8 cellular contexts compared by ENCODE assay signal in the genomic region with DNA sequence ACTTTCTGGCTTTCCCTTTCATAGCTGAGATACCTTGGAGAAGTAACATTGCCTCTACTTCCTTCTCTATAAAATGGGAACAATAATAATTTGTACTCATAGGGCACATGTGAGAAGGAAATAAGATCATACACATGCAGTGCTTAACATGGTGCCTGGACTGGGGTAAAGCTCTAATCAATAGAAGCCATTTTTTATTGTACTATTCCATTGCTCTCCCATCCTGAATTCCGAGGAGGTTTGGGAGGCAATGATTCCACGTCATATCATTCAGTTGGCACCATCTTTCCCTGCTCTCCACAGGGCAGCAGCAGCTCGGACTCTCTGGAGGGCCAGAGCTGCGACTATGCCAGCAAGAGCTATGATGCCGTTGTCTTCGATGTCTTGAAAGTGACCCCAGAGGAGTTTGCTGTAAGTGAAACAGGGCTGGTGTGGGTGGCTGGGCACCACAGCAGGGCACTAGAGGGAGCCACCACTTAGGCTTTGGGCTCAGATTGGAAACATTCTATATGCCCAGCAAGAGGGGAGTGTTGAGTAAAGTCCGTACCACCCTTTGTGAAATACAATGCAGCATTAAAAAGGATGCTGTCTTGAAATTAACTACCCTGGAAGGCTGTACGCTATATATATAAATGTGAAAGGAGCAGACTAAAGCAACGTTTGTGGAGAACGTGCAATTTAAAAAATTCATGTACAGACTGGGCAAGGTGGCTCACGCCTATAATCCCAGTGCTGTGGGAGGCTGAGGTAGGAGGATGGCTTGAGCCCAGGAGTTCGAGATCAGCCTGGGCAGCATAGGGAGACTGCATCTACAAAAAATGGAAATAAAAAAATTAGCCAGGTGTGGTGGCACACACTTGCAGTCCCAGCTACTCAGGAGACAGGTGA. TPM values are rescaled to one million over a fixed set of nuclear protein-coding genes. Genes with fewer than 3 reads are reported as not detected.
DNase-seq lines count a peak whose midpoint lies in the region; ATAC-seq and TF ChIP-seq lines count a peak whose summit lies in the region.

No MANE protein-coding gene starts in this region.

- H3K79me2 ChIP-seq in SK-N-SH (ENCODE audit: insufficient read depth): no peaks in the 10 kb centered on the region
- peaks cover 3% of the 10 kb centered on the region for H3K79me2 ChIP-seq in hepatocyte

- TF ChIP-seq RAD21 in Ishikawa (IDR thresholded peaks at IDR 0.05; ENCODE audit: low read depth): peak; percentile 86
- TF ChIP-seq RAD21 in SK-N-SH (IDR thresholded peaks at IDR 0.05; ENCODE audit: low read length): peak; percentile 98

- H4K20me1 ChIP-seq in SK-N-SH (ENCODE audit: insufficient read depth) (no peaks in the 10 kb centered on the region), hepatocyte (ENCODE audit: insufficient read depth, poor library complexity, severe bottlenecking) (no peaks in the 10 kb centered on the region)

- DNase-seq in D341Med (ENCODE audit: low spot score): peak; percentile 84
- peak; percentile 73 for DNase-seq in SK-N-SH
- no peak for DNase-seq in ascending aorta (ENCODE audit: low spot score in 2 of 2)
- DNase-seq in hepatocyte (ENCODE audit: low spot score): peak; percentile 43
- peak; percentile 32 for DNase-seq in stimulated activated CD4-positive, alpha-beta T cell treated with anti-CD3 and anti-CD28 coated beads, Interleukin-12 subunit alpha, Interleukin-12 subunit beta, amount 100 ng/mL, for 4 hours
- DNase-seq in NCI-H1436 (lab: John Stamatoyannopoulos, UW): no peak

- TF ChIP-seq EP300 in Ishikawa (IDR thresholded peaks at IDR 0.05; ENCODE audit: borderline replicate concordance) (no peak), SK-N-SH (IDR thresholded peaks at IDR 0.05; ENCODE audit: borderline replicate concordance in 1 of 2, low read depth in 1 of 2, low read length in 1 of 2) (no peak)

- H3K9me2 ChIP-seq in SK-N-SH: no peaks in the 10 kb centered on the region
- H3K9me2 ChIP-seq in hepatocyte (replicated peaks; ENCODE audit: insufficient read depth): no peaks in the 10 kb centered on the region

- no peak overlapping the region for H3K27ac ChIP-seq in SK-N-SH (ENCODE audit: low read depth in 2 of 2, low read length in 1 of 2)
- no peak overlapping the region for H3K27ac ChIP-seq in ascending aorta
- no peak overlapping the region for H3K27ac ChIP-seq in hepatocyte

- H3K4me3 ChIP-seq in SK-N-SH (ENCODE audit: low read depth in 2 of 2, low read length in 1 of 2): no peak overlapping the region
- no peak overlapping the region for H3K4me3 ChIP-seq in ascending aorta
- H3K4me3 ChIP-seq in hepatocyte: no peak overlapping the region

- H3K4me2 ChIP-seq in SK-N-SH: no peak overlapping the region
- H3K4me2 ChIP-seq in hepatocyte: no peak overlapping the region

- POLR2A ChIA-PET in SK-N-SH (lab: Yijun Ruan, JAX): no interaction called here

- H3K27me3 ChIP-seq in SK-N-SH (ENCODE audit: insufficient read depth) (no peaks in the 10 kb centered on the region), ascending aorta (peaks cover 5% of the 10 kb centered on the region), hepatocyte (no peaks in the 10 kb centered on the region)

- CTCF ChIA-PET in SK-N-SH (lab: Yijun Ruan, JAX): interaction anchor here (0.6 to 8.3 kb wide), 37 partner anchors 9 to 427 kb away, joined by 3 to 118 read pairs (median 4); no protein-coding TSS in a partner anchor

- 54% methylated on average over 12 of the region's 12 CpGs for WGBS in SK-N-SH (ENCODE audit: low lambda C conversion rate)
- 86% methylated on average over 12 of the region's 12 CpGs for WGBS in hepatocyte (ENCODE audit: low lambda C conversion rate, missing lambda C conversion rate)

- intact Hi-C loops in ascending aorta (cut with DNase I): loop anchor here (1.0 kb wide), 1 partner anchor 234 kb away; no protein-coding TSS in a partner anchor

- no peaks in the 10 kb centered on the region for H3K4me1 ChIP-seq in SK-N-SH (ENCODE audit: control insufficient read depth in 1 of 2, insufficient read depth in 2 of 2, low read depth in 1 of 2, low read length in 1 of 2)
- no peaks in the 10 kb centered on the region for H3K4me1 ChIP-seq in ascending aorta
- no peaks in the 10 kb centered on the region for H3K4me1 ChIP-seq in hepatocyte (ENCODE audit: insufficient read depth)

- no peaks in the 10 kb centered on the region for H3K36me3 ChIP-seq in SK-N-SH (replicated peaks in 1 of 2; ENCODE audit: control insufficient read depth in 1 of 2, insufficient read depth in 2 of 2, low read length in 1 of 2)
- no peaks in the 10 kb centered on the region for H3K36me3 ChIP-seq in ascending aorta
- no peaks in the 10 kb centered on the region for H3K36me3 ChIP-seq in hepatocyte (replicated peaks; ENCODE audit: insufficient read depth, low read depth)

- no peaks in the 10 kb centered on the region for H3F3A ChIP-seq in SK-N-SH (replicated peaks; ENCODE audit: insufficient read depth)

- ATAC-seq in GM19397 (IDR thresholded peaks at IDR 0.05; ENCODE audit: unreplicated experiment): no peak

- H2AFZ ChIP-seq in SK-N-SH (ENCODE audit: low read depth): no peak overlapping the region
- no peak overlapping the region for H2AFZ ChIP-seq in hepatocyte

- TF ChIP-seq CTCF in SK-N-SH (IDR thresholded peaks at IDR 0.05) (peak; percentile 94), ascending aorta (IDR thresholded peaks at IDR 0.05) (peak; percentile 34 to 68 (median 54)), hepatocyte (IDR thresholded peaks at IDR 0.05; ENCODE audit: poor library complexity) (peak; percentile 56)

- H3K9me3 ChIP-seq in SK-N-SH (no peaks in the 10 kb centered on the region), ascending aorta (no peaks in the 10 kb centered on the region), hepatocyte (ENCODE audit: low read depth) (no peaks in the 10 kb centered on the region)

- H3K9ac ChIP-seq in SK-N-SH: no peak overlapping the region

TF ChIP-seq in Ishikawa, 13 proteins besides CTCF, POLR2A, EP300 and RAD21:
- TF ChIP-seq YY1 (IDR thresholded peaks at IDR 0.05; ENCODE audit: low read depth): no peak

TF ChIP-seq in SK-N-SH, 30 proteins besides CTCF, POLR2A, EP300 and RAD21:
- no peak for TF ChIP-seq GATA2 (CRISPR knock-in tag; IDR thresholded peaks at IDR 0.05)
- TF ChIP-seq TAF1 (IDR thresholded peaks at IDR 0.05; ENCODE audit: borderline replicate concordance, low read depth, low read length): no peak
- 0 out of 2 replicates have a peak, but pooled peaks have one; percentile 28 for TF ChIP-seq RCOR1 (IDR thresholded peaks at IDR 0.05; ENCODE audit: low read length)
- no peak for TF ChIP-seq ZBTB33 (IDR thresholded peaks at IDR 0.05; ENCODE audit: borderline replicate concordance, low read depth)
- peak; percentile 98 for TF ChIP-seq SMC3 (IDR thresholded peaks at IDR 0.05; ENCODE audit: low read depth, low read length)
- TF ChIP-seq, protein P1, sequence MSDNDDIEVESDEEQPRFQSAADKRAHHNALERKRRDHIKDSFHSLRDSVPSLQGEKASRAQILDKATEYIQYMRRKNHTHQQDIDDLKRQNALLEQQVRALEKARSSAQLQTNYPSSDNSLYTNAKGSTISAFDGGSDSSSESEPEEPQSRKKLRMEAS (IDR thresholded peaks at IDR 0.05; ENCODE audit: low read depth): no peak

RNA-seq across cellular contexts. Expression of gene RALGPS1, which starts 51.2 kb away (rescaled TPM):
- polyA plus RNA-seq in SK-N-SH (2012; rRNA removed): 3.9 and 4.1 TPM in 2 replicates
- 2.4 and 2.9 TPM in 2 replicates for polyA plus RNA-seq in SK-N-SH (2012; cell fraction: cytosol; rRNA removed)
- polyA plus RNA-seq in SK-N-SH (2012; cell fraction: nucleus; rRNA removed): 10.2 and 13.1 TPM in 2 replicates
- total RNA-seq in ascending aorta: 9.8 TPM
- 22.1 and 22.4 TPM in 2 replicates for total RNA-seq in hepatocyte
- 13.1 and 17.0 TPM in 2 replicates for polyA plus RNA-seq in hepatocyte

Comparison
In these comparisons a context has a peak if more than half of its experiments do, and no peak if none do; other contexts are left out.
1. DNase-seq: peak in D341Med (single experiment), SK-N-SH (single experiment), hepatocyte (single experiment) and stimulated activated CD4-positive, alpha-beta T cell treated with anti-CD3 and anti-CD28 coated beads, Interleukin-12 subunit alpha, Interleukin-12 subunit beta, amount 100 ng/mL, for 4 hours (single experiment); none in ascending aorta (0 of 2) and NCI-H1436 (single experiment).
2. Peak in every context shown above with its lines, with median percentiles within 50 percentile points of each other: CTCF ChIP-seq.